9 cellular contexts compared by ENCODE assay signal in genomic region chr21:41991659-41992058, GRCh38.
"Had no signal": no experiment of that assay in that cellular context is flagged by ENCODE, and none has a peak within 500 bp of the region (broad histone marks: within the 10 kb centered on the region; RNA-seq: fewer than 3 reads in every experiment).

No MANE protein-coding gene starts in this region.

- DNase-seq: GM23248, GOT3, H7, H9, HCEC 1CT, HFFc6 had no signal

- H3K4me1 ChIP-seq: HAP-1 had no signal

- ATAC-seq: GM23338, HCT116 had no signal

- H3K4me1 Mint-ChIP-seq: GM23338, H9 had no signal

- H3K27ac ChIP-seq: GM23248 had no signal

- H3K27ac Mint-ChIP-seq: H9, HFFc6 had no signal

- H3K4me3 ChIP-seq: GM23248, GM23338, HAP-1 had no signal

- H3K4me3 Mint-ChIP-seq: GM23338, H9, HFFc6 had no signal
